ENCODE assay signal across 17 cellular contexts in the genomic region with DNA sequence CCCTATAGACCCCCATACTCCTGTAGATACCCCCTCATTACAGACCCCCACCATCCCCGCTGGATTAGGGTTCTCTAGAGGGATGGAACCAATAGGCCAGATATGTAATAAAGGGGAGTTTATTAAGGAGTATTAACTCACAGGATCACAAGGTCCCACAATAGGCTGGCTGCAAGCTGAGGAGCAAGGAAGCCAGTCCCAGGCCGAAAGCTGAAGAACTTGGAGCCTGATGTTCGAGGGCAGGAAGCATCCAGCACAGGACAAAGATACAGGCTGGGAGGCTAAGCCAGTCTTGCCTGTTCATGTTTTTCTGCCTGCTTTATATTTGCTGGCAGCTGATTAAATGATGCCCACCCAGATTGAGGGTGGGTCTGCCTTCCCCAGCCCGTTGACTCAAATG.
A peak's percentile ranks its signal among the peaks of the same experiment; 100 is the strongest.
DNase-seq lines count a peak whose midpoint lies in the region; TF ChIP-seq lines count a peak whose summit lies in the region.
"Had no signal": no experiment of that assay in that cellular context is flagged by ENCODE, and none has a peak within 500 bp of the region (broad histone marks: within the 10 kb centered on the region; RNA-seq: fewer than 3 reads in every experiment).

No MANE protein-coding gene starts in this region.

- CTCF ChIA-PET in MCF 10A (lab: Yijun Ruan, JAX), result interaction anchor here (13.3 kb wide), 1 partner anchor 144 kb away, joined by 240 read pairs; no protein-coding TSS in a partner anchor

- H3K9me3 Mint-ChIP-seq in MCF 10A (ENCODE audit: unreplicated experiment) (no peaks in the 10 kb centered on the region), endothelial cell (ENCODE audit: unreplicated experiment) (no peaks in the 10 kb centered on the region), neural progenitor cell (peaks cover 25% of the 10 kb centered on the region)

- H3K27ac Mint-ChIP-seq in MCF 10A (ENCODE audit: low read depth, unreplicated experiment) (peak overlapping the region; percentile 41), endothelial cell (ENCODE audit: unreplicated experiment) (no peak overlapping the region), neural progenitor cell (peak overlapping the region; percentile 42)
- H3K27ac Mint-ChIP-seq: CD4-positive, alpha-beta memory T cell; GM23338 had no signal

- H3K27me3 ChIP-seq in breast epithelium (no peaks in the 10 kb centered on the region), neural progenitor cell (no peaks in the 10 kb centered on the region)

- BruUV-seq in MCF 10A (replicated peaks; lab: Mats Ljungman, UMichigan), result no TSS peak

- H3K4me3 ChIP-seq in breast epithelium (no peak overlapping the region), neural progenitor cell (no peak overlapping the region)
- H3K4me3 ChIP-seq: A549, GM23338 had no signal

- H3K4me3 Mint-ChIP-seq in MCF 10A (ENCODE audit: unreplicated experiment), result no peak overlapping the region
- peak overlapping the region; percentile 67 for H3K4me3 Mint-ChIP-seq in endothelial cell (ENCODE audit: unreplicated experiment)
- no peak overlapping the region for H3K4me3 Mint-ChIP-seq in neural progenitor cell
- H3K4me3 Mint-ChIP-seq: CD14-positive monocyte; CD4-positive, alpha-beta memory T cell; GM23338 had no signal

- TF ChIP-seq POLR2A in breast epithelium (IDR thresholded peaks at IDR 0.05), result no peak

- H3K4me1 Mint-ChIP-seq in MCF 10A (ENCODE audit: insufficient read depth, unreplicated experiment), result no peaks in the 10 kb centered on the region
- no peaks in the 10 kb centered on the region for H3K4me1 Mint-ChIP-seq in endothelial cell (ENCODE audit: unreplicated experiment)
- peaks cover 39% of the 10 kb centered on the region for H3K4me1 Mint-ChIP-seq in neural progenitor cell
- H3K4me1 Mint-ChIP-seq: CD14-positive monocyte; CD4-positive, alpha-beta memory T cell had no signal

- H3K4me1 ChIP-seq in breast epithelium, result peaks cover 0 to 2% of the 10 kb centered on the region in 2 donors
- no peaks in the 10 kb centered on the region for H3K4me1 ChIP-seq in neural progenitor cell

- POLR2A ChIA-PET in MCF 10A (lab: Yijun Ruan, JAX), result no interaction called here

- H3K36me3 Mint-ChIP-seq in MCF 10A (ENCODE audit: insufficient read depth, unreplicated experiment), result peaks cover 13% of the 10 kb centered on the region
- H3K36me3 Mint-ChIP-seq in endothelial cell (ENCODE audit: low read depth, unreplicated experiment), result peaks cover 17% of the 10 kb centered on the region
- H3K36me3 Mint-ChIP-seq in neural progenitor cell, result peaks cover 22% of the 10 kb centered on the region
- H3K36me3 Mint-ChIP-seq: CD14-positive monocyte; CD4-positive, alpha-beta memory T cell had no signal

- H3K27me3 Mint-ChIP-seq in MCF 10A (ENCODE audit: insufficient read depth, unreplicated experiment) (no peaks in the 10 kb centered on the region), endothelial cell (ENCODE audit: unreplicated experiment) (peaks cover 2% of the 10 kb centered on the region), neural progenitor cell (ENCODE audit: insufficient read depth, low read depth) (no peaks in the 10 kb centered on the region)

- H3K27ac ChIP-seq in breast epithelium (no peak overlapping the region), neural progenitor cell (no peak overlapping the region)
- H3K27ac ChIP-seq: 22Rv1, A549 had no signal

- H4K20me1 ChIP-seq in neural progenitor cell (ENCODE audit: low read depth), result peaks cover 59% of the 10 kb centered on the region

- DNase-seq in MCF 10A (ENCODE audit: unreplicated experiment) (no peak), breast epithelium (ENCODE audit: low spot score in 2 of 2) (no peak), endothelial cell (ENCODE audit: low spot score) (no peak), neural progenitor cell (ENCODE audit: low spot score) (no peak), NCI-H1092 treated with DMSO at 0.1 percent for 48 hours (lab: John Stamatoyannopoulos, UW) (no peak), NCI-H2107 (lab: John Stamatoyannopoulos, UW) (no peak), LoVo (ENCODE audit: low spot score) (no peak)
- DNase-seq: AML-193; CD4-positive, alpha-beta memory T cell; DMS79 treated with DMSO at 0.1 percent for 48 hours; GF-D8; HCEC 1CT; IMR-90 had no signal

- intact Hi-C loops in MCF 10A (cut with micrococcal nuclease), result no loop called here
- intact Hi-C loops in breast epithelium (cut with DNase I; ENCODE audit: low total_unique reads), result no loop called here

- H3K9me3 ChIP-seq in breast epithelium (no peaks in the 10 kb centered on the region), neural progenitor cell (ENCODE audit: low read depth) (no peaks in the 10 kb centered on the region)
- H3K9me3 ChIP-seq: A549 had no signal

- H3K79me2 ChIP-seq in neural progenitor cell (ENCODE audit: low read depth), result peaks cover 46% of the 10 kb centered on the region

- H3F3A ChIP-seq in neural progenitor cell (ENCODE audit: low read depth), result no peaks in the 10 kb centered on the region

- no peak overlapping the region for H2AFZ ChIP-seq in neural progenitor cell (replicated peaks)
- H2AFZ ChIP-seq: GM23338 had no signal

- no peaks in the 10 kb centered on the region for H3K36me3 ChIP-seq in breast epithelium
- H3K36me3 ChIP-seq in neural progenitor cell, result no peaks in the 10 kb centered on the region

- H3K4me2 ChIP-seq in neural progenitor cell, result no peak overlapping the region
- H3K4me2 ChIP-seq: A549, GM23338 had no signal

- no peak overlapping the region for H3K9ac ChIP-seq in neural progenitor cell

- no peak for TF ChIP-seq CTCF in MCF 10A (IDR thresholded peaks at IDR 0.05; ENCODE audit: unreplicated experiment)
- TF ChIP-seq CTCF in breast epithelium (IDR thresholded peaks at IDR 0.05), result no peak
- no peak for TF ChIP-seq CTCF in endothelial cell (IDR thresholded peaks at IDR 0.05; ENCODE audit: unreplicated experiment)
- no peak for TF ChIP-seq CTCF in neural progenitor cell (IDR thresholded peaks at IDR 0.05)
